In the genomic region with DNA sequence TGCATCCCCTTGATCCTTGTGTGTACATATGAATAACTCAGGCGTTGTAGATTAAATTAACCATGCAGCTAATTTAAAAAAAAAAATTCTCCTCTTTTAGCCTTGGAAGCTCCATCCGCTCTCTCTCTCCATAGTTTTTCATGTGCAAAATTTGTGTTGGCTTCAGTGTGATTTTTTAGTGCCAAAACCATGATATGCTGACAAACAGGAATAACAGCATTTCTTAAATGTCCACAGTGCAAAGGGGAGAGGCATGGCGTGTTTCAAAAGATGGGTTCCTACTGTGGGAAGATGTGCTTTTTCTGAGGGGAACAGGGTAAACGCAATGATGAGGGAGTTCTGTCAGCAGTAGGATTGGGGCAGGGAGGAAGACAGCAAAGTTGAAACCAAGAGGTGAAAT, we compare ENCODE assay signal across 24 cellular contexts.
A peak's percentile ranks its signal among the peaks of the same experiment; 100 is the strongest.
DNase-seq lines count a peak whose midpoint lies in the region; FAIRE-seq and TF ChIP-seq lines count a peak whose summit lies in the region.
"Had no signal": no experiment of that assay in that cellular context is flagged by ENCODE, and none has a peak within 500 bp of the region (broad histone marks: within the 10 kb centered on the region; RNA-seq: fewer than 3 reads in every experiment).

No MANE protein-coding gene starts in this region.

- no peak overlapping the region for H3K4me3 Mint-ChIP-seq in nephron

- H3K36me3 Mint-ChIP-seq in nephron (ENCODE audit: low read depth): no peaks in the 10 kb centered on the region
- H3K36me3 Mint-ChIP-seq: CD14-positive monocyte had no signal

- H3K36me3 ChIP-seq in mammary epithelial cell (ENCODE audit: insufficient read depth, low read length) (no peaks in the 10 kb centered on the region), bronchial epithelial cell (ENCODE audit: control insufficient read depth, insufficient read depth, low read length) (no peaks in the 10 kb centered on the region), spleen (no peaks in the 10 kb centered on the region), OCI-LY7 (ENCODE audit: insufficient read depth, low read length) (no peaks in the 10 kb centered on the region)
- H3K36me3 ChIP-seq: MG63, SJSA1 had no signal

- BruUV-seq in mammary epithelial cell (replicated peaks; lab: Mats Ljungman, UMichigan) (no TSS peak), OCI-LY7 (replicated peaks; lab: Mats Ljungman, UMichigan) (no TSS peak)

- H3K27ac ChIP-seq in mammary epithelial cell (ENCODE audit: insufficient read depth, low read depth, low read length) (no peak overlapping the region), spleen (no peak overlapping the region), OCI-LY7 (ENCODE audit: low read depth, low read length, poor library complexity, severe bottlenecking) (no peak overlapping the region)
- H3K27ac ChIP-seq: GM23248, SJSA1 had no signal

- H3K4me1 ChIP-seq in mammary epithelial cell (ENCODE audit: insufficient read depth, low read length): no peaks in the 10 kb centered on the region
- H3K4me1 ChIP-seq in spleen: no peaks in the 10 kb centered on the region
- no peaks in the 10 kb centered on the region for H3K4me1 ChIP-seq in OCI-LY7 (ENCODE audit: insufficient read depth, low read length, poor library complexity, severe bottlenecking)
- H3K4me1 ChIP-seq: SJSA1 had no signal

- H3K27me3 Mint-ChIP-seq in nephron (ENCODE audit: low read depth): peaks cover 1% of the 10 kb centered on the region

- H3K9me3 Mint-ChIP-seq in nephron: no peaks in the 10 kb centered on the region

- H3K4me3 ChIP-seq in mammary epithelial cell (replicated peaks in 1 of 3; ENCODE audit: insufficient read depth in 1 of 3, low read depth in 2 of 3, low read length in 3 of 3) (no peak overlapping the region), bronchial epithelial cell (ENCODE audit: low read depth, low read length) (no peak overlapping the region), spleen (no peak overlapping the region), OCI-LY7 (ENCODE audit: low read depth, low read length, poor library complexity, severe bottlenecking) (no peak overlapping the region)
- H3K4me3 ChIP-seq: GM23248, MG63, SJSA1 had no signal

- H3K4me2 ChIP-seq in mammary epithelial cell (ENCODE audit: insufficient read depth, low read depth, low read length) (no peak overlapping the region), OCI-LY7 (ENCODE audit: low read length) (no peak overlapping the region)

- peak; percentile 2 to 91 for DNase-seq in T47D (ENCODE audit: low read depth in 1 of 2, low spot score in 1 of 2)
- DNase-seq in mammary epithelial cell: no peak
- peak; percentile 15 for DNase-seq in bronchial epithelial cell (ENCODE audit: low read depth)
- DNase-seq in NCI-H2227 (lab: John Stamatoyannopoulos, UW; ENCODE audit: unreplicated experiment): no peak
- DNase-seq in spleen: no peak
- no peak for DNase-seq in OCI-LY7 (ENCODE audit: low spot score)
- DNase-seq in NCI-H748 treated with DMSO at 0.1 percent for 48 hours (lab: John Stamatoyannopoulos, UW): no peak
- DNase-seq: 8988T, DMS 273 treated with DMSO at 0.1 percent for 48 hours, DND-41, GM23248, HCEC 1CT, IMR-90, Karpas-422, MG63, NCI-H1092, NCI-H1436 treated with DMSO at 0.1 percent for 48 hours, NCI-H2081, NCI-H2227 treated with DMSO at 0.1 percent for 48 hours, NCI-H524 treated with DMSO at 0.1 percent for 48 hours had no signal

- intact Hi-C loops in mammary epithelial cell (cut with micrococcal nuclease) (no loop called here), spleen (cut with DNase I; ENCODE audit: low total_unique reads) (no loop called here), OCI-LY7 (cut with micrococcal nuclease; ENCODE audit: unreplicated experiment) (no loop called here)

- no peak for TF ChIP-seq CTCF in mammary epithelial cell (conservative IDR thresholded peaks at IDR 0.05 in 1 of 2, IDR thresholded peaks at IDR 0.05 in 1 of 2; ENCODE audit: extremely low read depth in 1 of 2, insufficient read depth in 1 of 2, low read depth in 1 of 2, low read length in 2 of 2)
- no peak for TF ChIP-seq CTCF in bronchial epithelial cell (IDR thresholded peaks at IDR 0.05; ENCODE audit: insufficient read depth, low read length, severe bottlenecking)
- TF ChIP-seq CTCF in nephron (IDR thresholded peaks at IDR 0.05; ENCODE audit: unreplicated experiment in 3 of 3): no peak
- no peak for TF ChIP-seq CTCF in spleen (IDR thresholded peaks at IDR 0.05 in 8 of 11, conservative IDR thresholded peaks at IDR 0.05 in 3 of 11)
- TF ChIP-seq CTCF in OCI-LY7 (conservative IDR thresholded peaks at IDR 0.05; ENCODE audit: low read length): no peak

- WGBS in mammary epithelial cell (ENCODE audit: low coverage, missing lambda C conversion rate): 11% methylated on average over 4 of the region's 4 CpGs
- 71 to 91% (median 81%) methylated on average over 4 of the region's 4 CpGs for WGBS in spleen, 5 donors

- dilution Hi-C loops in mammary epithelial cell (cut with HindIII; ENCODE audit: low sequenced_read_pairs): no loop called here

- no peaks in the 10 kb centered on the region for H3K9me3 ChIP-seq in mammary epithelial cell (replicated peaks; ENCODE audit: insufficient read depth, low read length)
- H3K9me3 ChIP-seq in spleen: no peaks in the 10 kb centered on the region
- no peaks in the 10 kb centered on the region for H3K9me3 ChIP-seq in OCI-LY7 (ENCODE audit: low read length)
- H3K9me3 ChIP-seq: MG63, SJSA1 had no signal

- no peak for FAIRE-seq in bronchial epithelial cell (lab: Jason Lieb, UNC)
- FAIRE-seq: HTR-8/SVneo had no signal

- no peaks in the 10 kb centered on the region for H3K9me2 ChIP-seq in OCI-LY7 (ENCODE audit: insufficient read depth, low read length)

- H3K27ac Mint-ChIP-seq in nephron: peak overlapping the region in 2 of 3 experiments; percentile 24 to 32
- H3K27ac Mint-ChIP-seq: CD14-positive monocyte had no signal

- CTCF ChIA-PET in mammary epithelial cell (lab: Charles Lee; ENCODE audit: low non-redundant PET): interaction anchor here (0.6 kb wide), 1 partner anchor 15 kb away, joined by 5 read pairs; no protein-coding TSS in a partner anchor
- CTCF ChIA-PET in OCI-LY7 (lab: Charles Lee; ENCODE audit: unreplicated experiment): no interaction called here

- POLR2A ChIA-PET in OCI-LY7 (lab: Charles Lee): interaction anchor here (0.7 to 0.8 kb wide), 2 partner anchors 31 to 146 kb away, joined by 3 to 4 read pairs; no protein-coding TSS in a partner anchor

- H4K20me1 ChIP-seq in mammary epithelial cell (ENCODE audit: insufficient read depth, low read length) (no peaks in the 10 kb centered on the region), OCI-LY7 (ENCODE audit: insufficient read depth, low read length) (no peaks in the 10 kb centered on the region)

- in situ Hi-C loops in T47D (cut with HindIII; ENCODE audit: low pct_unique_long_range_greater_than_20kb, low sequenced_read_pairs) (no loop called here), mammary epithelial cell (cut with MboI; ENCODE audit: low sequenced_read_pairs in 2 of 2) (no loop called here)

- H3K27me3 ChIP-seq in mammary epithelial cell (ENCODE audit: insufficient read depth, low read length) (no peaks in the 10 kb centered on the region), bronchial epithelial cell (ENCODE audit: control insufficient read depth, insufficient read depth, low read length) (peaks cover 2% of the 10 kb centered on the region), spleen (replicated peaks in 1 of 7) (peaks cover 0 to 4% (median 0%) of the 10 kb centered on the region in 7 donors)
- H3K27me3 ChIP-seq: SJSA1 had no signal

- no peak overlapping the region for H3K9ac ChIP-seq in mammary epithelial cell (ENCODE audit: insufficient read depth, low read length)
- H3K9ac ChIP-seq: GM23248 had no signal

- no peak for TF ChIP-seq POLR2A in spleen (IDR thresholded peaks at IDR 0.05)

- H3K4me1 Mint-ChIP-seq in nephron: peaks cover 21% of the 10 kb centered on the region
- H3K4me1 Mint-ChIP-seq: CD14-positive monocyte had no signal

- H2AFZ ChIP-seq in mammary epithelial cell (ENCODE audit: low read depth, low read length): no peak overlapping the region
- H2AFZ ChIP-seq in OCI-LY7 (ENCODE audit: low read length): no peak overlapping the region
- H2AFZ ChIP-seq: GM23248 had no signal

- no peaks in the 10 kb centered on the region for H3K79me2 ChIP-seq in mammary epithelial cell (ENCODE audit: insufficient read depth, low read length)
- H3K79me2 ChIP-seq in OCI-LY7 (ENCODE audit: insufficient read depth, low read depth, low read length): no peaks in the 10 kb centered on the region

Comparison
In these comparisons a context has a peak if more than half of its experiments do, and no peak if none do; other contexts are left out.
1. DNase-seq: peak in T47D (2 of 2) and bronchial epithelial cell (single experiment); none in mammary epithelial cell (single experiment), NCI-H2227 (single experiment), spleen (single experiment), OCI-LY7 (single experiment) and NCI-H748 treated with DMSO at 0.1 percent for 48 hours (single experiment).